ENCODE assay signal across 8 cellular contexts in the genomic region with DNA sequence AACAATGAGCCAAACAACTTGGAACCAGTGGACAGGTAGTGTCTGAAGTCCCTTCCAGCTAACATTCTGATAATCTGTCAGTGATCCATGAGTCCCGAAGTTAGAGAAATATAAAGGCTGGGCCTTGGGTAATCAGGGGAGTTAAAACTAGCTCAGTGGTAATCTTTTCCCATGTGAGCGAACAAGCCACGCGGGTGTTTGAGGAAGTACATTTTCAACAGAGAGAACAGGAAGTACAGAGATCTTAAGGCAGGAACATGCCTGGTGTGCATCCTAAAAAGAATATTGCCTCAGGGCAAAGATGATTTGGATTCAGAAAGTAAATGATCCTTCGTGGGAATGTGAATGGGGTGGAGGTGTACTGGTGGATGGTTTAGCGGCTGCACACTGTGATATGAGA. TPM values are rescaled to one million over a fixed set of nuclear protein-coding genes. Genes with fewer than 3 reads are reported as not detected.
DNase-seq lines count a peak whose midpoint lies in the region; ATAC-seq lines count a peak whose summit lies in the region.

No MANE protein-coding gene starts in this region.

- no peaks in the 10 kb centered on the region for H3K9me3 Mint-ChIP-seq in central memory CD8-positive, alpha-beta T cell
- H3K9me3 Mint-ChIP-seq in naive thymus-derived CD4-positive, alpha-beta T cell: no peaks in the 10 kb centered on the region

- DNase-seq in M059J (ENCODE audit: low read depth): peak; percentile 55
- DNase-seq in central memory CD8-positive, alpha-beta T cell (ENCODE audit: low spot score in 2 of 2): no peak
- DNase-seq in naive thymus-derived CD4-positive, alpha-beta T cell: peak in 4 of 9 donors; percentile 14 to 30 (median 28)
- DNase-seq in RKO (ENCODE audit: low spot score): no peak
- DNase-seq in NCI-H748 (lab: John Stamatoyannopoulos, UW; ENCODE audit: unreplicated experiment): no peak

- peak overlapping the region; percentile 15 for H3K27ac ChIP-seq in naive thymus-derived CD4-positive, alpha-beta T cell (ENCODE audit: low read depth, low read length)

- intact Hi-C loops in naive thymus-derived CD4-positive, alpha-beta T cell (cut with micrococcal nuclease): loop anchor here (1.0 to 2.0 kb wide), 4 partner anchors 15 to 43 kb away; a partner anchor contains a TSS

- H3K4me1 Mint-ChIP-seq in central memory CD8-positive, alpha-beta T cell: peaks cover 18% of the 10 kb centered on the region
- peaks cover 29 to 52% (median 44%) of the 10 kb centered on the region in 7 donors for H3K4me1 Mint-ChIP-seq in naive thymus-derived CD4-positive, alpha-beta T cell

- no peak overlapping the region for H3K4me3 Mint-ChIP-seq in central memory CD8-positive, alpha-beta T cell
- peak overlapping the region; percentile 34 to 88 (median 69) for H3K4me3 Mint-ChIP-seq in naive thymus-derived CD4-positive, alpha-beta T cell

- no peaks in the 10 kb centered on the region for H3K27me3 Mint-ChIP-seq in central memory CD8-positive, alpha-beta T cell
- no peaks in the 10 kb centered on the region for H3K27me3 Mint-ChIP-seq in naive thymus-derived CD4-positive, alpha-beta T cell

- no peaks in the 10 kb centered on the region for H3K9me3 ChIP-seq in naive thymus-derived CD4-positive, alpha-beta T cell (ENCODE audit: control insufficient read depth in 2 of 3, low read length in 3 of 3)

- peaks cover 4% of the 10 kb centered on the region for H3K36me3 Mint-ChIP-seq in central memory CD8-positive, alpha-beta T cell (ENCODE audit: insufficient read depth)
- H3K36me3 Mint-ChIP-seq in naive thymus-derived CD4-positive, alpha-beta T cell: peaks cover 0 to 12% (median 0%) of the 10 kb centered on the region in 5 donors

- POLR2A ChIA-PET in naive thymus-derived CD4-positive, alpha-beta T cell (lab: Charles Lee): interaction anchor here (0.7 to 0.9 kb wide), 3 partner anchors 15 to 42 kb away, joined by 3 to 4 read pairs (median 3); no protein-coding TSS in a partner anchor

- CTCF ChIA-PET in naive thymus-derived CD4-positive, alpha-beta T cell (lab: Charles Lee): interaction anchor here (0.6 to 1.1 kb wide), 2 partner anchors 42 to 86 kb away, joined by 3 read pairs; no protein-coding TSS in a partner anchor

- no peaks in the 10 kb centered on the region for H3K36me3 ChIP-seq in naive thymus-derived CD4-positive, alpha-beta T cell (ENCODE audit: control insufficient read depth in 2 of 3, insufficient read depth in 3 of 3, low read length in 3 of 3)

- no peaks in the 10 kb centered on the region for H3K27me3 ChIP-seq in naive thymus-derived CD4-positive, alpha-beta T cell (ENCODE audit: control insufficient read depth in 2 of 2, insufficient read depth in 2 of 2, low read length in 2 of 2)

- H3K27ac Mint-ChIP-seq in central memory CD8-positive, alpha-beta T cell (ENCODE audit: low read depth): peak overlapping the region; percentile 52
- peak overlapping the region in 8 of 9 donors; percentile 3 to 83 (median 54) for H3K27ac Mint-ChIP-seq in naive thymus-derived CD4-positive, alpha-beta T cell

- no peak overlapping the region for H3K4me3 ChIP-seq in naive thymus-derived CD4-positive, alpha-beta T cell (ENCODE audit: low read length)

- peaks cover 4 to 30% of the 10 kb centered on the region in 2 donors for H3K4me1 ChIP-seq in naive thymus-derived CD4-positive, alpha-beta T cell (ENCODE audit: control insufficient read depth in 2 of 2, insufficient read depth in 2 of 2, low read length in 2 of 2)

- peak; percentile 33 for ATAC-seq in GM18870 (IDR thresholded peaks at IDR 0.05; ENCODE audit: unreplicated experiment)
- ATAC-seq in central memory CD8-positive, alpha-beta T cell (replicated peaks; ENCODE audit: extremely low read depth, poor library complexity, severe bottlenecking): no peak
- peak; percentile 59 for ATAC-seq in naive thymus-derived CD4-positive, alpha-beta T cell
- ATAC-seq in HG03469 (IDR thresholded peaks at IDR 0.05; ENCODE audit: unreplicated experiment): no peak
- no peak for ATAC-seq in HG03159 (IDR thresholded peaks at IDR 0.05; ENCODE audit: unreplicated experiment)

RNA-seq across cellular contexts. Expression of a gene that starts 42.9 kb away (rescaled TPM):
- 6.8 and 15.2 TPM in 2 replicates for total RNA-seq in M059J (2014; rRNA removed; shearing (Covaris generic))
- total RNA-seq in naive thymus-derived CD4-positive, alpha-beta T cell: 10 to 100 TPM in 4 of 5 experiments, 1 to 10 TPM in 1; 9.8 to 19.5 (median 11.5) TPM
- 1 to 10 TPM; 2.3 to 3.9 TPM for polyA plus RNA-seq in naive thymus-derived CD4-positive, alpha-beta T cell

Comparison
In these comparisons a context has a peak if more than half of its experiments do, and no peak if none do; other contexts are left out.
1. ATAC-seq: peak in GM18870 (single experiment) and naive thymus-derived CD4-positive, alpha-beta T cell (single experiment); none in central memory CD8-positive, alpha-beta T cell (single experiment), HG03469 (single experiment) and HG03159 (single experiment).